In genomic region chr6:37170273-37171140, GRCh38 we compare ENCODE assay signal across 8 cellular contexts. TPM values are rescaled to one million over a fixed set of nuclear protein-coding genes. Genes with fewer than 3 reads are reported as not detected.
A peak's percentile ranks its signal among the peaks of the same experiment; 100 is the strongest.
DNase-seq lines count a peak whose midpoint lies in the region; ATAC-seq and TF ChIP-seq lines count a peak whose summit lies in the region.

No MANE protein-coding gene starts in this region.

- peak overlapping the region; percentile 89 for H3K4me3 ChIP-seq in DOHH2 (ENCODE audit: low read length)
- H3K4me3 ChIP-seq in SJSA1 = peak overlapping the region; percentile 94
- H3K4me3 ChIP-seq in astrocyte of the cerebellum (ENCODE audit: low read depth, low read length) = peak overlapping the region; percentile 96
- peak overlapping the region; percentile 88 for H3K4me3 ChIP-seq in iPS-15b (ENCODE audit: low read depth, low read length)
- H3K4me3 ChIP-seq in skin epidermis = peak overlapping the region; percentile 74 to 95 (median 92)

- peaks cover 19% of the 10 kb centered on the region for H3F3A ChIP-seq in DOHH2 (ENCODE audit: control insufficient read depth, insufficient read depth)

- H3K27ac ChIP-seq in DOHH2 (ENCODE audit: low read depth, low read length) (peak overlapping the region; percentile 63), SJSA1 (peak overlapping the region; percentile 75), skin epidermis (peak overlapping the region; percentile 68 to 99 (median 94))

- H3K36me3 ChIP-seq in DOHH2 (ENCODE audit: control insufficient read depth, low read length) (peaks cover 52% of the 10 kb centered on the region), SJSA1 (peaks cover 51% of the 10 kb centered on the region), iPS-15b (ENCODE audit: control insufficient read depth, insufficient read depth, low read length) (peaks cover 37% of the 10 kb centered on the region)

- peak; percentile 26 for DNase-seq in HS-27A (ENCODE audit: low read depth)
- peak; percentile 70 to 84 for DNase-seq in SJSA1 (ENCODE audit: low read depth in 1 of 2, low spot score in 2 of 2)
- DNase-seq in astrocyte of the cerebellum (ENCODE audit: low read depth) = no peak

- H3K9ac ChIP-seq in iPS-15b (ENCODE audit: low read depth, low read length) = peak overlapping the region; percentile 85

- no peaks in the 10 kb centered on the region for H3K27me3 ChIP-seq in DOHH2 (ENCODE audit: control insufficient read depth, low read length)
- no peaks in the 10 kb centered on the region for H3K27me3 ChIP-seq in SJSA1 (replicated peaks)
- no peaks in the 10 kb centered on the region for H3K27me3 ChIP-seq in iPS-15b (ENCODE audit: control insufficient read depth, insufficient read depth, low read length)

- in situ Hi-C loops in astrocyte of the cerebellum (cut with HindIII; ENCODE audit: low sequenced_read_pairs) = no loop called here

- no peaks in the 10 kb centered on the region for H3K9me3 ChIP-seq in DOHH2 (ENCODE audit: control insufficient read depth, insufficient read depth, low read length)
- no peaks in the 10 kb centered on the region for H3K9me3 ChIP-seq in SJSA1 (replicated peaks)
- no peaks in the 10 kb centered on the region for H3K9me3 ChIP-seq in iPS-15b (ENCODE audit: control insufficient read depth, insufficient read depth, low read length)

- TF ChIP-seq CTCF in DOHH2 (IDR thresholded peaks at IDR 0.05; ENCODE audit: low read depth, low read length, poor library complexity, severe bottlenecking) = peak; percentile 13
- peak; percentile 25 for TF ChIP-seq CTCF in astrocyte of the cerebellum (IDR thresholded peaks at IDR 0.05; ENCODE audit: low read depth, low read length, missing control alignments)

- peaks cover 33% of the 10 kb centered on the region for H3K79me2 ChIP-seq in DOHH2 (ENCODE audit: control insufficient read depth, low read length)

- peak overlapping the region; percentile 67 for H3K4me2 ChIP-seq in DOHH2 (ENCODE audit: low read length)

- H4K20me1 ChIP-seq in DOHH2 (ENCODE audit: control insufficient read depth, insufficient read depth, low read depth, low read length) = peaks cover 16% of the 10 kb centered on the region

- H3K4me1 ChIP-seq in DOHH2 (ENCODE audit: control insufficient read depth, low read length) = peaks cover 22% of the 10 kb centered on the region
- peaks cover 23% of the 10 kb centered on the region for H3K4me1 ChIP-seq in SJSA1 (replicated peaks)
- H3K4me1 ChIP-seq in iPS-15b (ENCODE audit: control insufficient read depth, insufficient read depth, low read length) = peaks cover 14% of the 10 kb centered on the region

- peak; percentile 3 for ATAC-seq in GM21390 (IDR thresholded peaks at IDR 0.05; ENCODE audit: unreplicated experiment)
- ATAC-seq in GM18870 (IDR thresholded peaks at IDR 0.05; ENCODE audit: unreplicated experiment) = no peak

- H3K9me2 ChIP-seq in DOHH2 (replicated peaks; ENCODE audit: control insufficient read depth, low read length) = no peaks in the 10 kb centered on the region

RNA-seq across cellular contexts. Expression of gene PIM1, which starts 0.6 kb away (rescaled TPM):
- 41.4 and 49.8 TPM in 2 replicates for total RNA-seq in SJSA1 (2014; rRNA removed; shearing (Covaris generic))
